ENCODE assay signal across 10 cellular contexts in the genomic region with DNA sequence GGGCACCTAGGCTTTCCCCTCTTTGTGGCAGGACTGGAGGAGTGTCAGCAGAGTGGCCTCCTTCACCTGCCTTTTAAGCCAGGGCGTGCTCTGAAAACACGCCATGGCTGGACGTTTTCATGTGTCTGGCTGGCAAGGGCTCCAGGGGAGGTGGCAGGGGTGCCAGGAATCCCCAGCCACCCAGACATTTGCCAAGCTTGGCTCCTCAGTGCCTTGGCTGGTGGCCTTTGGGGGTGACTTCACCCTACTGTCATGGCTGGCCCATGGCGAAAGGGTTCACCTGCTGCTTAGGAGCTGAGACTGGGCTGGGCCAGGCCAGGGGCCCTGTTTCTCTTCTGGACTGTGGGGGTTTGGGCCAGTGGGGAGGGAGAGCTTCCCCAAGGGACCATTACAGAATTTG. TPM values are rescaled to one million over a fixed set of nuclear protein-coding genes. Genes with fewer than 3 reads are reported as not detected.
A peak's percentile ranks its signal among the peaks of the same experiment; 100 is the strongest.
DNase-seq lines count a peak whose midpoint lies in the region; ATAC-seq and TF ChIP-seq lines count a peak whose summit lies in the region.
"Had no signal": no experiment of that assay in that cellular context is flagged by ENCODE, and none has a peak within 500 bp of the region (broad histone marks: within the 10 kb centered on the region; RNA-seq: fewer than 3 reads in every experiment).

No MANE protein-coding gene starts in this region.

- H3K79me1 ChIP-seq in trophoblast cell (ENCODE audit: low read length): no peaks in the 10 kb centered on the region

- H3K14ac ChIP-seq in trophoblast cell (ENCODE audit: low read length): no peak overlapping the region

- H3K36me3 ChIP-seq in Peyer's patch (peaks cover 0 to 9% (median 0%) of the 10 kb centered on the region in 3 donors), gastroesophageal sphincter (peaks cover 0 to 17% of the 10 kb centered on the region in 2 donors), trophoblast cell (ENCODE audit: control insufficient read depth in 1 of 2, insufficient read depth in 2 of 2, low read length in 2 of 2) (peaks cover 10 to 15% of the 10 kb centered on the region in 2 experiments), brain microvascular endothelial cell (replicated peaks) (peaks cover 2% of the 10 kb centered on the region)

- H3K4me1 Mint-ChIP-seq in CD14-positive monocyte: peaks cover 85% of the 10 kb centered on the region

- H3K4me3 ChIP-seq in Peyer's patch (peak overlapping the region in 1 of 4 donors; percentile 43), gastroesophageal sphincter (no peak overlapping the region), trophoblast cell (ENCODE audit: low read depth, low read length) (no peak overlapping the region), brain microvascular endothelial cell (ENCODE audit: low read depth, low read length) (no peak overlapping the region)

- H3K36me3 Mint-ChIP-seq in CD14-positive monocyte: peaks cover 23 to 75% of the 10 kb centered on the region in 2 donors

- peaks cover 39 to 97% (median 82%) of the 10 kb centered on the region in 4 donors for H3K4me1 ChIP-seq in Peyer's patch
- peaks cover 15 to 100% (median 70%) of the 10 kb centered on the region in 3 donors for H3K4me1 ChIP-seq in gastroesophageal sphincter
- peaks cover 1 to 11% of the 10 kb centered on the region in 2 experiments for H3K4me1 ChIP-seq in trophoblast cell (ENCODE audit: control insufficient read depth in 1 of 2, insufficient read depth in 2 of 2, low read length in 2 of 2)

- no peak overlapping the region for H2BK120ac ChIP-seq in trophoblast cell (ENCODE audit: insufficient read depth, low read length, poor library complexity)

- H3K4me3 Mint-ChIP-seq in CD14-positive monocyte: no peak overlapping the region

- WGBS in gastroesophageal sphincter (ENCODE audit: low coverage in 1 of 2), 2 donors: 60% methylated on average over 1 of the region's 4 CpGs; no CpG with 5 or more reads in 1 of the 2 donors
- no CpG with 5 or more reads among the region's 4 CpGs for WGBS in trophoblast cell (ENCODE audit: extremely low coverage, insufficient coverage, insufficient read length)

- no peak overlapping the region for H4K8ac ChIP-seq in trophoblast cell (ENCODE audit: low read depth, low read length)

- H4K12ac ChIP-seq in trophoblast cell (ENCODE audit: low read depth, low read length): no peak overlapping the region

- no peak overlapping the region for H3K23ac ChIP-seq in trophoblast cell (ENCODE audit: low read length)

- H3K79me2 ChIP-seq in trophoblast cell (ENCODE audit: control insufficient read depth, insufficient read depth, low read length, poor library complexity): peaks cover 22% of the 10 kb centered on the region

- TF ChIP-seq POLR2A in Peyer's patch (IDR thresholded peaks at IDR 0.05): no peak
- no peak for TF ChIP-seq POLR2A in gastroesophageal sphincter (IDR thresholded peaks at IDR 0.05)

- H2BK5ac ChIP-seq in trophoblast cell (ENCODE audit: low read depth, low read length, poor library complexity): no peak overlapping the region

- ATAC-seq in gastroesophageal sphincter: no peak
- no peak for ATAC-seq in GM18858 (IDR thresholded peaks at IDR 0.05; ENCODE audit: unreplicated experiment)

- TF ChIP-seq CTCF in CD14-positive monocyte (IDR thresholded peaks at IDR 0.05) (no peak), Peyer's patch (IDR thresholded peaks at IDR 0.05) (no peak), gastroesophageal sphincter (IDR thresholded peaks at IDR 0.05) (no peak), brain microvascular endothelial cell (IDR thresholded peaks at IDR 0.05; ENCODE audit: low read depth, low read length, missing control alignments) (no peak)

- H3K9me3 Mint-ChIP-seq in CD14-positive monocyte: no peaks in the 10 kb centered on the region

- peak overlapping the region in 4 of 7 donors; percentile 19 to 82 (median 64) for H3K27ac Mint-ChIP-seq in CD14-positive monocyte

- H3K4me2 ChIP-seq in trophoblast cell (ENCODE audit: low read length): no peak overlapping the region
- H3K4me2 ChIP-seq: SK-N-SH had no signal

- H3K9me3 ChIP-seq in Peyer's patch (no peaks in the 10 kb centered on the region), gastroesophageal sphincter (no peaks in the 10 kb centered on the region), trophoblast cell (ENCODE audit: insufficient read depth, low read depth, low read length) (no peaks in the 10 kb centered on the region)
- H3K9me3 ChIP-seq: SK-N-SH had no signal

- H3K9ac ChIP-seq in trophoblast cell (ENCODE audit: low read length): no peak overlapping the region
- H3K9ac ChIP-seq: SK-N-SH had no signal

- peak overlapping the region; percentile 25 for H3K4ac ChIP-seq in trophoblast cell (ENCODE audit: low read depth, low read length)

- DNase-seq in CD14-positive monocyte (ENCODE audit: low spot score) (no peak), Peyer's patch (peak in 1 of 3 donors; percentile 69), trophoblast cell (no peak), pons (ENCODE audit: low spot score) (no peak), brain microvascular endothelial cell (no peak), iPS-NIHi7 (ENCODE audit: extremely low spot score) (no peak)
- DNase-seq: NCI-H345 had no signal

- no peak overlapping the region for H2AK5ac ChIP-seq in trophoblast cell (ENCODE audit: low read length)

- no peak overlapping the region for H4K91ac ChIP-seq in trophoblast cell (ENCODE audit: low read depth, low read length)

- H3K27ac ChIP-seq in Peyer's patch: peak overlapping the region; percentile 88 to 96 (median 90)
- H3K27ac ChIP-seq in gastroesophageal sphincter: peak overlapping the region in 3 of 4 donors; percentile 15 to 86 (median 73)
- no peak overlapping the region for H3K27ac ChIP-seq in trophoblast cell (ENCODE audit: low read depth, low read length)
- H3K27ac ChIP-seq in brain microvascular endothelial cell: no peak overlapping the region

- H3K27me3 ChIP-seq in Peyer's patch (no peaks in the 10 kb centered on the region), gastroesophageal sphincter (no peaks in the 10 kb centered on the region), trophoblast cell (ENCODE audit: insufficient read depth, low read length) (no peaks in the 10 kb centered on the region), brain microvascular endothelial cell (replicated peaks) (no peaks in the 10 kb centered on the region)

- H2AFZ ChIP-seq in trophoblast cell (ENCODE audit: insufficient read depth, low read length, poor library complexity): no peak overlapping the region

- H3K27me3 Mint-ChIP-seq in CD14-positive monocyte (ENCODE audit: low read depth in 3 of 3): no peaks in the 10 kb centered on the region

- in situ Hi-C loops in brain microvascular endothelial cell (cut with HindIII; ENCODE audit: low pct_ligation_motif_present, low sequenced_read_pairs): no loop called here

- TF ChIP-seq EP300 in gastroesophageal sphincter (IDR thresholded peaks at IDR 0.05): no peak

- H3K18ac ChIP-seq in trophoblast cell (ENCODE audit: low read length): no peak overlapping the region

- intact Hi-C loops in CD14-positive monocyte (cut with micrococcal nuclease): no loop called here

- H2BK12ac ChIP-seq in trophoblast cell (ENCODE audit: low read length): no peak overlapping the region

RNA-seq across cellular contexts. Expression of gene KLF13, which starts 17.6 kb away (rescaled TPM):
- polyA plus RNA-seq in CD14-positive monocyte: 10 to 100 TPM; 22.5 to 28.0 TPM
- total RNA-seq in Peyer's patch (10 to 100 TPM; 51.2 to 80.4 (median 75.6) TPM), gastroesophageal sphincter (100 to 1,000 TPM in 1 of 4 donors, 10 to 100 TPM in 3; 49.7 to 106 (median 76.1) TPM)
- polyA plus RNA-seq in trophoblast cell (2013): 76.0 and 79.4 TPM in 2 replicates

Comparison
In these comparisons a context has a peak if more than half of its experiments do, and no peak if none do; other contexts are left out.
1. H3K27ac ChIP-seq: peak in Peyer's patch (4 of 4) and gastroesophageal sphincter (3 of 4); none in trophoblast cell (single experiment) and brain microvascular endothelial cell (single experiment).